In the genomic region with DNA sequence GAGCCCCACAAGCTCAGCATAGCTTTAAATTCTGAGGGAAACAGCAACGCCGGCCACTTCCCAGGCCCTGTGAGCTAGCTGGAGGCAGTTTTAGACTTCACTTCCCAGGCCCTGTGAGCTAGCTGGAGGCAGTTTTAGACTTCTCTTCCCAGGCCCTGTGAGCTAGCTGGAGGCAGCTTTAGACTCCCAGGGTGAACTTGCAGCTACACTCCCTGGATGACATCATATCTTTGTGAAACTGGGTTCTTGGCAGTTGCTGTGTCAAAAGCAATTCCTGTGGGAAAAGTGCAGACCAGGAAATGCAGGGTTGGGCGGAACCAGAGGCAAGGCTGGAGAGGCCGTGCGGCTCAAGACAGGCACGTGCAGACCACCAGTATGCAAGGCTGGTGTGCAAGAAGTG, we compare ENCODE assay signal across 1 cellular context.
TF ChIP-seq lines count a peak whose summit lies in the region.

No MANE protein-coding gene starts in this region.

TF ChIP-seq in GM23338, 12 proteins besides CTCF, POLR2A, EP300 and RAD21:
- no peak for TF ChIP-seq CREB1 (CRISPR knock-in tag; IDR thresholded peaks at IDR 0.05; ENCODE audit: low read depth)
